27 cellular contexts compared by ENCODE assay signal in the genomic region with DNA sequence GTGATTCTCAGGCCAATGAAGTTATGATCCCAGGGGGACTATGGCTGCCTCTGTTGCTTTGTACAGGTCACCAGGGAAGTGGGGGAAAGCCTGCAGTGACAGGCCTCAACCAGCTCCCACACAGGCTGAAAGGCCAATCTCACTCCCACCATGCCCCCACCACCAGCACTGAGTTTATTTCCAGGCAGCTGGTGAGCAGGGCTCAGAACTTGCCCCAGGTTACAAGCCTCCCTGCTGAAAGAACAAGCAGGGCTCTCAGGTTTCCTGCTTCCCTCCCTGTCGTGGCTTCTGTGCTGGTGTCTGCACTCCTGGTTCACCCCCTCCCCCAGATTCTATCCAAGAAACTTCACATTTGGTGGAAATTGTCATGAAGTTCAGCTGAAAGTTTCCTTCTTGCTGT.
"Had no signal": no experiment of that assay in that cellular context is flagged by ENCODE, and none has a peak within 500 bp of the region (broad histone marks: within the 10 kb centered on the region; RNA-seq: fewer than 3 reads in every experiment).

No MANE protein-coding gene starts in this region.

- H3K4me1 ChIP-seq: stomach, thyroid gland had no signal

- DNase-seq: activated CD4-positive, alpha-beta memory T cell treated with anti-CD3 and anti-CD28 coated beads for 36 hours; activated CD4-positive, alpha-beta T cell treated with anti-CD3 and anti-CD28 coated beads, Interleukin-2, amount 10 ng/mL, durations not matched to agents 24 days and 14 days; activated CD4-positive, CD25-positive, alpha-beta regulatory T cell treated with anti-CD3 and anti-CD28 coated beads, Interleukin-2, amount 50 U/mL, for 72 hours; activated CD8-positive, alpha-beta memory T cell treated with anti-CD3 and anti-CD28 coated beads, Interleukin-2, amount 50 U/mL, for 48 hours; activated gamma-delta T cell; activated naive CD4-positive, alpha-beta T cell treated with anti-CD3 and anti-CD28 coated beads, Interleukin-2, amount 10 ng/mL, durations not matched to agents 7 days and 5 days; activated T-cell treated with anti-CD3 and anti-CD28 coated beads, Interleukin-2, amount 50 U/mL, for 24 hours; amniotic stem cell; brain microvascular endothelial cell; dorsolateral prefrontal cortex; effector memory CD4-positive, alpha-beta T cell; left ventricle myocardium superior; naive thymus-derived CD4-positive, alpha-beta T cell; right cardiac atrium; stimulated activated CD4-positive, alpha-beta T cell treated with anti-CD3 and anti-CD28 coated beads, Interleukin-15, amount 100 ng/mL, for 24 hours; stimulated activated CD4-positive, alpha-beta T cell treated with anti-CD3 and anti-CD28 coated beads, Interleukin-2, amount 100 ng/mL, for 24 hours; stimulated activated naive B cell treated with anti-CD40 and anti-IgM and Interleukin-4, amounts not matched to agents 10 μg/mL and 1 μg/mL and 100 μg/mL, for 72 hours; stomach; T-helper 9 cell; thyroid gland; WERI-Rb-1 had no signal

- H3K9me3 Mint-ChIP-seq: activated CD4-positive, alpha-beta memory T cell treated with anti-CD3 and anti-CD28 coated beads for 36 hours; activated CD4-positive, alpha-beta T cell treated with anti-CD3 and anti-CD28 coated beads, Interleukin-2, amount 10 ng/mL, durations not matched to agents 24 days and 14 days; neural crest cell had no signal

- H3K4me3 ChIP-seq: coronary artery, dorsolateral prefrontal cortex, stomach, thyroid gland had no signal

- FAIRE-seq: astrocyte, frontal cortex, TTC549 had no signal

- H3K27ac ChIP-seq: brain microvascular endothelial cell, coronary artery, dorsolateral prefrontal cortex, stomach, thyroid gland, WERI-Rb-1 had no signal

- H3K36me3 Mint-ChIP-seq: activated CD4-positive, alpha-beta memory T cell treated with anti-CD3 and anti-CD28 coated beads for 36 hours; activated naive CD4-positive, alpha-beta T cell treated with anti-CD3 and anti-CD28 coated beads, Interleukin-2, amount 10 ng/mL, durations not matched to agents 7 days and 5 days; mesothelial cell of epicardium; naive thymus-derived CD4-positive, alpha-beta T cell; stimulated activated naive B cell treated with anti-CD40 and anti-IgM and Interleukin-4, amounts not matched to agents 10 μg/mL and 1 μg/mL and 100 μg/mL, for 72 hours had no signal

- ATAC-seq: left ventricle myocardium superior; naive thymus-derived CD4-positive, alpha-beta T cell; right cardiac atrium; stimulated activated naive B cell treated with anti-CD40 and anti-IgM and Interleukin-4, amounts not matched to agents 10 μg/mL and 1 μg/mL and 100 μg/mL, for 72 hours had no signal

- H3K36me3 ChIP-seq: brain microvascular endothelial cell, stomach, thyroid gland, WERI-Rb-1 had no signal

- H3K27me3 Mint-ChIP-seq: activated CD4-positive, alpha-beta memory T cell treated with anti-CD3 and anti-CD28 coated beads for 36 hours; activated CD4-positive, alpha-beta T cell treated with anti-CD3 and anti-CD28 coated beads, Interleukin-2, amount 10 ng/mL, durations not matched to agents 24 days and 14 days; activated naive CD4-positive, alpha-beta T cell treated with anti-CD3 and anti-CD28 coated beads, Interleukin-2, amount 10 ng/mL, durations not matched to agents 7 days and 5 days; activated T-cell treated with anti-CD3 and anti-CD28 coated beads, Interleukin-2, amount 50 U/mL, for 24 hours; stimulated activated naive B cell treated with anti-CD40 and anti-IgM and Interleukin-4, amounts not matched to agents 10 μg/mL and 1 μg/mL and 100 μg/mL, for 72 hours had no signal

- H3K4me3 Mint-ChIP-seq: activated CD4-positive, alpha-beta memory T cell treated with anti-CD3 and anti-CD28 coated beads for 36 hours; activated CD4-positive, alpha-beta T cell treated with anti-CD3 and anti-CD28 coated beads, Interleukin-2, amount 10 ng/mL, durations not matched to agents 24 days and 14 days; activated naive CD4-positive, alpha-beta T cell treated with anti-CD3 and anti-CD28 coated beads, Interleukin-2, amount 10 ng/mL, durations not matched to agents 7 days and 5 days; activated T-cell treated with anti-CD3 and anti-CD28 coated beads, Interleukin-2, amount 50 U/mL, for 24 hours; mesothelial cell of epicardium; naive thymus-derived CD4-positive, alpha-beta T cell; neural crest cell; stimulated activated naive B cell treated with anti-CD40 and anti-IgM and Interleukin-4, amounts not matched to agents 10 μg/mL and 1 μg/mL and 100 μg/mL, for 72 hours had no signal

- H3K9me3 ChIP-seq: thyroid gland had no signal

- H3K4me1 Mint-ChIP-seq: activated CD4-positive, alpha-beta T cell treated with anti-CD3 and anti-CD28 coated beads, Interleukin-2, amount 10 ng/mL, durations not matched to agents 24 days and 14 days; activated naive CD4-positive, alpha-beta T cell treated with anti-CD3 and anti-CD28 coated beads, Interleukin-2, amount 10 ng/mL, durations not matched to agents 7 days and 5 days; naive thymus-derived CD4-positive, alpha-beta T cell; neural crest cell; stimulated activated naive B cell treated with anti-CD40 and anti-IgM and Interleukin-4, amounts not matched to agents 10 μg/mL and 1 μg/mL and 100 μg/mL, for 72 hours had no signal

- H3K27ac Mint-ChIP-seq: activated CD4-positive, alpha-beta memory T cell treated with anti-CD3 and anti-CD28 coated beads for 36 hours; activated CD4-positive, alpha-beta T cell treated with anti-CD3 and anti-CD28 coated beads, Interleukin-2, amount 10 ng/mL, durations not matched to agents 24 days and 14 days; activated naive CD4-positive, alpha-beta T cell treated with anti-CD3 and anti-CD28 coated beads, Interleukin-2, amount 10 ng/mL, durations not matched to agents 7 days and 5 days; activated T-cell treated with anti-CD3 and anti-CD28 coated beads, Interleukin-2, amount 50 U/mL, for 24 hours; mesothelial cell of epicardium; naive thymus-derived CD4-positive, alpha-beta T cell; stimulated activated naive B cell treated with anti-CD40 and anti-IgM and Interleukin-4, amounts not matched to agents 10 μg/mL and 1 μg/mL and 100 μg/mL, for 72 hours had no signal

- H3K27me3 ChIP-seq: brain microvascular endothelial cell, dorsolateral prefrontal cortex, stomach, thyroid gland had no signal
